In genomic region chr6:35238843-35239289, GRCh38 we compare ENCODE assay signal across 14 cellular contexts. TPM values are rescaled to one million over a fixed set of nuclear protein-coding genes. Genes with fewer than 3 reads are reported as not detected.
DNase-seq lines count a peak whose midpoint lies in the region; ATAC-seq and TF ChIP-seq lines count a peak whose summit lies in the region.
"Had no signal": no experiment of that assay in that cellular context is flagged by ENCODE, and none has a peak within 500 bp of the region (broad histone marks: within the 10 kb centered on the region; RNA-seq: fewer than 3 reads in every experiment).

No MANE protein-coding gene starts in this region.

- no peak for TF ChIP-seq POLR2A in breast epithelium (IDR thresholded peaks at IDR 0.05)

- DNase-seq in CMK (ENCODE audit: low read depth) (peak; percentile 42), cardiac septum (ENCODE audit: low spot score) (peak; percentile 88), breast epithelium (ENCODE audit: low spot score in 2 of 2) (no peak), omental fat pad (ENCODE audit: low spot score) (no peak), WERI-Rb-1 (no peak)
- DNase-seq: activated CD4-positive, alpha-beta T cell treated with anti-CD3 and anti-CD28 coated beads for 4 hours; DMS79; NCI-H2171; T-cell had no signal

- H3K27ac ChIP-seq in breast epithelium (no peak overlapping the region), WERI-Rb-1 (no peak overlapping the region)

- TF ChIP-seq CTCF in nephron (IDR thresholded peaks at IDR 0.05; ENCODE audit: unreplicated experiment in 3 of 3) (no peak), breast epithelium (IDR thresholded peaks at IDR 0.05) (no peak), omental fat pad (IDR thresholded peaks at IDR 0.05) (no peak), WERI-Rb-1 (IDR thresholded peaks at IDR 0.05; ENCODE audit: low read depth, low read length) (no peak)

- H3K36me3 ChIP-seq in breast epithelium (no peaks in the 10 kb centered on the region), WERI-Rb-1 (peaks cover 26% of the 10 kb centered on the region)

- H3K27me3 ChIP-seq in breast epithelium (no peaks in the 10 kb centered on the region), WERI-Rb-1 (ENCODE audit: insufficient read depth, low read depth, severe bottlenecking) (no peaks in the 10 kb centered on the region)

- ATAC-seq in SK-N-SH treated with all-trans-retinoic acid at 6 μM for 48 hours (peak; percentile 35; the same call in 1 of the 3 replicates), HG03342 (IDR thresholded peaks at IDR 0.05; ENCODE audit: unreplicated experiment) (no peak), omental fat pad (ENCODE audit: low FRiP score) (no peak)
- ATAC-seq: T-cell had no signal

- no peaks in the 10 kb centered on the region for H3K27me3 Mint-ChIP-seq in nephron (ENCODE audit: low read depth)
- H3K27me3 Mint-ChIP-seq: T-cell had no signal

- H3K9me3 ChIP-seq in breast epithelium (no peaks in the 10 kb centered on the region), WERI-Rb-1 (ENCODE audit: severe bottlenecking) (peaks cover 6% of the 10 kb centered on the region)

- peaks cover 45% of the 10 kb centered on the region for H3K36me3 Mint-ChIP-seq in nephron (ENCODE audit: low read depth)

- H3K4me3 Mint-ChIP-seq in nephron: no peak overlapping the region
- H3K4me3 Mint-ChIP-seq: neural crest cell, T-cell had no signal

- no peak overlapping the region for H3K4me3 ChIP-seq in breast epithelium
- H3K4me3 ChIP-seq in WERI-Rb-1 (ENCODE audit: low read depth, low read length): no peak overlapping the region

- H3K27ac Mint-ChIP-seq in nephron: peak overlapping the region; percentile 38 to 82 (median 40)
- H3K27ac Mint-ChIP-seq: T-cell had no signal

- no peaks in the 10 kb centered on the region for H3K9me3 Mint-ChIP-seq in nephron
- H3K9me3 Mint-ChIP-seq: neural crest cell, T-cell had no signal

- H3K4me1 Mint-ChIP-seq in nephron: peaks cover 34% of the 10 kb centered on the region

- H3K4me1 ChIP-seq in breast epithelium: no peaks in the 10 kb centered on the region

- intact Hi-C loops in cardiac septum (cut with DNase I) (loop anchor here (1.0 to 5.0 kb wide), 2 partner anchors 53 to 252 kb away; no protein-coding TSS in a partner anchor), breast epithelium (cut with DNase I; ENCODE audit: low total_unique reads) (no loop called here)

TF ChIP-seq in SK-N-SH treated with all-trans-retinoic acid at 6 μM for 48 hours, 23 proteins besides CTCF, POLR2A, EP300 and RAD21:
- no peak for TF ChIP-seq TOX (CRISPR knock-in tag; IDR thresholded peaks at IDR 0.05; ENCODE audit: borderline replicate concordance)
TF ChIP-seq in SK-N-SH treated with all-trans-retinoic acid at 6 μM for 48 hours: peak in this region for 0.

RNA-seq across cellular contexts. Expression of gene ZNF76, which starts 20.7 kb away (rescaled TPM):
- 39.9 TPM for total RNA-seq in cardiac septum
- total RNA-seq in breast epithelium: 10 to 100 TPM; 32.3 to 53.0 (median 46.9) TPM
- total RNA-seq in omental fat pad: 10 to 100 TPM; 27.7 to 53.5 (median 33.6) TPM

RNA-seq across cellular contexts. Expression of gene SCUBE3, which starts 25.1 kb away (rescaled TPM):
- total RNA-seq in cardiac septum (5.2 TPM), breast epithelium (under 1 TPM; under 0.01 to 0.33 (median under 0.01) TPM), omental fat pad (under 1 TPM; 0.06 to 0.47 (median 0.11) TPM)
- total RNA-seq: OCI-LY7 had no signal

RNA-seq across cellular contexts. Expression of gene DEF6, which starts 58.8 kb away (rescaled TPM):
- total RNA-seq in cardiac septum: 1.7 TPM
- 10 to 100 TPM in 2 of 3 donors, 1 to 10 TPM in 1; 4.8 to 14.2 (median 14.1) TPM for total RNA-seq in breast epithelium
- total RNA-seq in omental fat pad: 10 to 100 TPM in 2 of 4 donors, 1 to 10 TPM in 2; 6.6 to 17.4 (median 9.3) TPM

Comparison
In these comparisons a context has a peak if more than half of its experiments do, and no peak if none do; other contexts are left out.
1. DNase-seq: peak in CMK (single experiment) and cardiac septum (single experiment); none in breast epithelium (0 of 2), omental fat pad (single experiment) and WERI-Rb-1 (single experiment).